1 cellular context compared by ENCODE assay signal in genomic region chr19:3976495-3977241, GRCh38.
TF ChIP-seq lines count a peak whose summit lies in the region.

No MANE protein-coding gene starts in this region.

TF ChIP-seq in HCT116, 20 proteins besides CTCF, POLR2A, EP300 and RAD21 (continued from another document):
- TF ChIP-seq, protein P1, sequence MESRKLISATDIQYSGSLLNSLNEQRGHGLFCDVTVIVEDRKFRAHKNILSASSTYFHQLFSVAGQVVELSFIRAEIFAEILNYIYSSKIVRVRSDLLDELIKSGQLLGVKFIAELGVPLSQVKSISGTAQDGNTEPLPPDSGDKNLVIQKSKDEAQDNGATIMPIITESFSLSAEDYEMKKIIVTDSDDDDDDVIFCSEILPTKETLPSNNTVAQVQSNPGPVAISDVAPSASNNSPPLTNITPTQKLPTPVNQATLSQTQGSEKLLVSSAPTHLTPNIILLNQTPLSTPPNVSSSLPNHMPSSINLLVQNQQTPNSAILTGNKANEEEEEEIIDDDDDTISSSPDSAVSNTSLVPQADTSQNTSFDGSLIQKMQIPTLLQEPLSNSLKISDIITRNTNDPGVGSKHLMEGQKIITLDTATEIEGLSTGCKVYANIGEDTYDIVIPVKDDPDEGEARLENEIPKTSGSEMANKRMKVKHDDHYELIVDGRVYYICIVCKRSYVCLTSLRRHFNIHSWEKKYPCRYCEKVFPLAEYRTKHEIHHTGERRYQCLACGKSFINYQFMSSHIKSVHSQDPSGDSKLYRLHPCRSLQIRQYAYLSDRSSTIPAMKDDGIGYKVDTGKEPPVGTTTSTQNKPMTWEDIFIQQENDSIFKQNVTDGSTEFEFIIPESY (IDR thresholded peaks at IDR 0.05; ENCODE audit: extremely low read depth, insufficient replicate concordance, low read length): no peak
- TF ChIP-seq EGR1 (IDR thresholded peaks at IDR 0.05; ENCODE audit: low read depth): no peak
- TF ChIP-seq POLR2AphosphoS5 (IDR thresholded peaks at IDR 0.05; ENCODE audit: low read depth, low read length): no peak
- TF ChIP-seq SIN3A (IDR thresholded peaks at IDR 0.05; ENCODE audit: low read depth): no peak
- no peak for TF ChIP-seq ELF1 (IDR thresholded peaks at IDR 0.05; ENCODE audit: borderline replicate concordance, low read depth)
- no peak for TF ChIP-seq ATF3 (IDR thresholded peaks at IDR 0.05)
- no peak for TF ChIP-seq EZH2 (IDR thresholded peaks at IDR 0.05)
- no peak for TF ChIP-seq ZNF274 (IDR thresholded peaks at IDR 0.05; ENCODE audit: low read depth, low read length)
- no peak for TF ChIP-seq JUND (IDR thresholded peaks at IDR 0.05)
- no peak for TF ChIP-seq ZFX (IDR thresholded peaks at IDR 0.05)
- no peak for TF ChIP-seq MAX (IDR thresholded peaks at IDR 0.05)
- TF ChIP-seq CBX3 (IDR thresholded peaks at IDR 0.05; ENCODE audit: low read depth): no peak
- TF ChIP-seq, protein P2, sequence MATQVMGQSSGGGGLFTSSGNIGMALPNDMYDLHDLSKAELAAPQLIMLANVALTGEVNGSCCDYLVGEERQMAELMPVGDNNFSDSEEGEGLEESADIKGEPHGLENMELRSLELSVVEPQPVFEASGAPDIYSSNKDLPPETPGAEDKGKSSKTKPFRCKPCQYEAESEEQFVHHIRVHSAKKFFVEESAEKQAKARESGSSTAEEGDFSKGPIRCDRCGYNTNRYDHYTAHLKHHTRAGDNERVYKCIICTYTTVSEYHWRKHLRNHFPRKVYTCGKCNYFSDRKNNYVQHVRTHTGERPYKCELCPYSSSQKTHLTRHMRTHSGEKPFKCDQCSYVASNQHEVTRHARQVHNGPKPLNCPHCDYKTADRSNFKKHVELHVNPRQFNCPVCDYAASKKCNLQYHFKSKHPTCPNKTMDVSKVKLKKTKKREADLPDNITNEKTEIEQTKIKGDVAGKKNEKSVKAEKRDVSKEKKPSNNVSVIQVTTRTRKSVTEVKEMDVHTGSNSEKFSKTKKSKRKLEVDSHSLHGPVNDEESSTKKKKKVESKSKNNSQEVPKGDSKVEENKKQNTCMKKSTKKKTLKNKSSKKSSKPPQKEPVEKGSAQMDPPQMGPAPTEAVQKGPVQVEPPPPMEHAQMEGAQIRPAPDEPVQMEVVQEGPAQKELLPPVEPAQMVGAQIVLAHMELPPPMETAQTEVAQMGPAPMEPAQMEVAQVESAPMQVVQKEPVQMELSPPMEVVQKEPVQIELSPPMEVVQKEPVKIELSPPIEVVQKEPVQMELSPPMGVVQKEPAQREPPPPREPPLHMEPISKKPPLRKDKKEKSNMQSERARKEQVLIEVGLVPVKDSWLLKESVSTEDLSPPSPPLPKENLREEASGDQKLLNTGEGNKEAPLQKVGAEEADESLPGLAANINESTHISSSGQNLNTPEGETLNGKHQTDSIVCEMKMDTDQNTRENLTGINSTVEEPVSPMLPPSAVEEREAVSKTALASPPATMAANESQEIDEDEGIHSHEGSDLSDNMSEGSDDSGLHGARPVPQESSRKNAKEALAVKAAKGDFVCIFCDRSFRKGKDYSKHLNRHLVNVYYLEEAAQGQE (IDR thresholded peaks at IDR 0.05; ENCODE audit: low read depth): no peak
- no peak for TF ChIP-seq FOSL1 (IDR thresholded peaks at IDR 0.05; ENCODE audit: low read depth)
